Comparison of ENCODE assay signal across 14 cellular contexts in the genomic region with DNA sequence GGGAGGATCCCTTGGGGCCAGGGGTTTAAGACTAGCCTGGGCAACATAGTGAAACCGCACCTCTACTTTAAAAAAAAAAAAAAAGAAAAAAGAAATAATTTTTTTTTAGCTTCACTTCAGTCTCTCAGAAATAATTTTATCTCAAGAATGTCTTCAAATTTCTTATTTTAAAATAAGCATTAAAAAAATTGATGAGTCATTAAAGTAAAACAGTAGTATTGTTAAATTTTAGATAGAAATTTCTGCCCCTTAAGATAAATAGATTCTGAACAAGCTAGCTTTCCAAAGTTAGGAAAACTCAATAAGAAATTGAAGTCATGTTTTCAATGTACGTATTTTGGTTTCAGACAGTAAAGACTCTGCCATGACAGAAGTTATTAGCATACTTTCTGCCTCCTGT.
"Had no signal": no experiment of that assay in that cellular context is flagged by ENCODE, and none has a peak within 500 bp of the region (broad histone marks: within the 10 kb centered on the region; RNA-seq: fewer than 3 reads in every experiment).

No MANE protein-coding gene starts in this region.

- H3K4me3 Mint-ChIP-seq: activated CD4-positive, alpha-beta T cell treated with anti-CD3 and anti-CD28 coated beads for 36 hours; endodermal cell; natural killer cell; stimulated activated memory B cell treated with anti-CD40 and anti-IgM and Interleukin-4, amounts not matched to agents 10 μg/mL and 1 μg/mL and 100 μg/mL, for 72 hours had no signal

- H3K4me1 Mint-ChIP-seq: endodermal cell had no signal

- H3K27me3 ChIP-seq: gastroesophageal sphincter, heart right ventricle, neutrophil, tibial nerve, uterus had no signal

- H3K27ac ChIP-seq: gastroesophageal sphincter, heart right ventricle, tibial nerve, uterus had no signal

- H3K9me3 ChIP-seq: gastroesophageal sphincter, neutrophil, tibial nerve, uterus had no signal

- H3K27me3 Mint-ChIP-seq: activated CD4-positive, alpha-beta T cell treated with anti-CD3 and anti-CD28 coated beads for 36 hours; stimulated activated memory B cell treated with anti-CD40 and anti-IgM and Interleukin-4, amounts not matched to agents 10 μg/mL and 1 μg/mL and 100 μg/mL, for 72 hours had no signal

- H3K27ac Mint-ChIP-seq: activated CD4-positive, alpha-beta T cell treated with anti-CD3 and anti-CD28 coated beads for 36 hours; endodermal cell had no signal

- ATAC-seq: activated CD4-positive, alpha-beta T cell treated with anti-CD3 and anti-CD28 coated beads for 36 hours; gastroesophageal sphincter; heart right ventricle; natural killer cell; stimulated activated memory B cell treated with anti-CD40 and anti-IgM and Interleukin-4, amounts not matched to agents 10 μg/mL and 1 μg/mL and 100 μg/mL, for 72 hours had no signal

- H3K4me3 ChIP-seq: gastroesophageal sphincter, heart right ventricle, tibial nerve, uterus had no signal

- H3K36me3 ChIP-seq: uterus had no signal

- DNase-seq: activated CD4-positive, alpha-beta T cell treated with anti-CD3 and anti-CD28 coated beads for 36 hours; activated CD8-positive, alpha-beta memory T cell treated with anti-CD3 and anti-CD28 coated beads, Interleukin-2, amount 50 U/mL, for 48 hours; endodermal cell; heart right ventricle; mesendoderm; natural killer cell; posterior cingulate gyrus; retina; substantia nigra; uterus had no signal

- H3K9me3 Mint-ChIP-seq: natural killer cell; stimulated activated memory B cell treated with anti-CD40 and anti-IgM and Interleukin-4, amounts not matched to agents 10 μg/mL and 1 μg/mL and 100 μg/mL, for 72 hours had no signal

- H3K4me1 ChIP-seq: gastroesophageal sphincter, tibial nerve, uterus had no signal
